Comparison of ENCODE assay signal across 28 cellular contexts in the genomic region with DNA sequence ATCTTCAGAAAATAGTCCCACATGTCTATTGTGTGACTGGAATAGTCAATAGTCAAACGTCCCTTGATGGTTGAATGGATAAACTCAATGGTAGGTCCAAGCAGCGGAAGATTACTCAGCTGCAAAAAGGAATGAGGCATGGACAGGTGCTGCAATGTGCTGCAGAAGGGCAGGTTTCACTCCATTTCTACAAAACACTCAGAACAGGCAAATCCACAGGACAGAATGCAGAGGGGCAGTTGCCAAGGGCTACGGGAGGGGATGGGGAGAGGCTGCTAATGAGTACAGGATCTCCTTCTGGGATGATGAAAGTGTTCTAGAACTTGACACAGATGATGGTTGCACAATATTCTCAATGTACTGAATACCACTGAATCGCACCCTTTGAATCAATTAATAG.
"Had no signal": no experiment of that assay in that cellular context is flagged by ENCODE, and none has a peak within 500 bp of the region (broad histone marks: within the 10 kb centered on the region; RNA-seq: fewer than 3 reads in every experiment).

No MANE protein-coding gene starts in this region.

- H3K36me3 Mint-ChIP-seq: immature natural killer cell; naive thymus-derived CD8-positive, alpha-beta T cell; stimulated activated effector memory CD8-positive, alpha-beta T cell treated with anti-CD3 and anti-CD28 coated beads, Interleukin-12 subunit alpha, Interleukin-12 subunit beta, amount 100 ng/mL, for 72 hours; type B pancreatic cell had no signal

- H3K4me3 ChIP-seq: left lung, lower lobe of right lung, pancreas, prostate gland, sigmoid colon, spleen, suprapubic skin, tibial nerve had no signal

- H3K4me3 Mint-ChIP-seq: immature natural killer cell; naive thymus-derived CD8-positive, alpha-beta T cell; nephron; neural crest cell; stimulated activated effector memory CD8-positive, alpha-beta T cell treated with anti-CD3 and anti-CD28 coated beads, Interleukin-12 subunit alpha, Interleukin-12 subunit beta, amount 100 ng/mL, for 72 hours; stimulated activated naive CD8-positive, alpha-beta T cell treated with anti-CD3 and anti-CD28 coated beads, Interleukin-15, Interleukin-2, amounts not matched to agents 100 ng/mL and 50 ng/mL, for 24 hours; type B pancreatic cell had no signal

- FAIRE-seq: islet of Langerhans, kidney, pancreas, small intestine had no signal

- H3K27me3 ChIP-seq: pancreas, sigmoid colon, tibial nerve had no signal

- DNase-seq: hypothalamus; immature natural killer cell; kidney; left colon; lower lobe of right lung; mammary epithelial cell; mesenchymal stem cell; naive thymus-derived CD8-positive, alpha-beta T cell; nucleus accumbens; posterior cingulate gyrus; retina; right cardiac atrium; sigmoid colon; small intestine; spleen; stimulated activated CD4-positive, alpha-beta T cell treated with anti-CD3 and anti-CD28 coated beads, Interleukin-4, amount 100 ng/mL, for 24 hours; stimulated activated naive CD4-positive, alpha-beta T cell had no signal

- H3K4me1 ChIP-seq: left lung, lower lobe of right lung, pancreas, prostate gland, spleen, suprapubic skin, tibial nerve had no signal

- H3K9me3 ChIP-seq: left lung, lower lobe of right lung, pancreas, prostate gland, sigmoid colon, spleen, suprapubic skin, tibial nerve had no signal

- H3K27ac ChIP-seq: left lung, lower lobe of right lung, pancreas, prostate gland, sigmoid colon, spleen, suprapubic skin, tibial nerve had no signal

- H3K36me3 ChIP-seq: left lung, lower lobe of right lung, pancreas, prostate gland, spleen, suprapubic skin, tibial nerve had no signal

- ATAC-seq: left colon; left lung; lower lobe of right lung; naive thymus-derived CD8-positive, alpha-beta T cell; pancreas; right cardiac atrium; stimulated activated effector memory CD8-positive, alpha-beta T cell treated with anti-CD3 and anti-CD28 coated beads, Interleukin-12 subunit alpha, Interleukin-12 subunit beta, amount 100 ng/mL, for 72 hours had no signal

- H3K9me3 Mint-ChIP-seq: immature natural killer cell; naive thymus-derived CD8-positive, alpha-beta T cell; nephron; stimulated activated effector memory CD8-positive, alpha-beta T cell treated with anti-CD3 and anti-CD28 coated beads, Interleukin-12 subunit alpha, Interleukin-12 subunit beta, amount 100 ng/mL, for 72 hours; stimulated activated naive CD8-positive, alpha-beta T cell treated with anti-CD3 and anti-CD28 coated beads, Interleukin-15, Interleukin-2, amounts not matched to agents 100 ng/mL and 50 ng/mL, for 24 hours; type B pancreatic cell had no signal

- H3K4me1 Mint-ChIP-seq: immature natural killer cell; stimulated activated effector memory CD8-positive, alpha-beta T cell treated with anti-CD3 and anti-CD28 coated beads, Interleukin-12 subunit alpha, Interleukin-12 subunit beta, amount 100 ng/mL, for 72 hours had no signal

- H3K27ac Mint-ChIP-seq: immature natural killer cell; naive thymus-derived CD8-positive, alpha-beta T cell; nephron; stimulated activated effector memory CD8-positive, alpha-beta T cell treated with anti-CD3 and anti-CD28 coated beads, Interleukin-12 subunit alpha, Interleukin-12 subunit beta, amount 100 ng/mL, for 72 hours; type B pancreatic cell had no signal
